ENCODE assay signal across 34 cellular contexts in genomic region chr10:71641986-71642385, GRCh38.
DNase-seq lines count a peak whose midpoint lies in the region; ATAC-seq and TF ChIP-seq lines count a peak whose summit lies in the region.
"Had no signal": no experiment of that assay in that cellular context is flagged by ENCODE, and none has a peak within 500 bp of the region (broad histone marks: within the 10 kb centered on the region; RNA-seq: fewer than 3 reads in every experiment).

No MANE protein-coding gene starts in this region.

- H3K9me3 Mint-ChIP-seq in neural progenitor cell = no peaks in the 10 kb centered on the region
- H3K9me3 Mint-ChIP-seq: CD14-positive monocyte; CD4-positive, alpha-beta memory T cell; CD4-positive, alpha-beta T cell; CD4-positive, CD25-positive, alpha-beta regulatory T cell; CD8-positive, alpha-beta memory T cell; CD8-positive, alpha-beta T cell had no signal

- H3K79me2 ChIP-seq in neural progenitor cell (ENCODE audit: low read depth) (no peaks in the 10 kb centered on the region), osteoblast (ENCODE audit: insufficient read depth, low read length) (no peaks in the 10 kb centered on the region)

- H3K36me3 ChIP-seq in BLaER1 = no peaks in the 10 kb centered on the region
- H3K36me3 ChIP-seq in HEK293 (ENCODE audit: control insufficient read depth in 2 of 2, insufficient read depth in 1 of 2, low read length in 2 of 2) = no peaks in the 10 kb centered on the region
- H3K36me3 ChIP-seq in neural progenitor cell = no peaks in the 10 kb centered on the region
- no peaks in the 10 kb centered on the region for H3K36me3 ChIP-seq in osteoblast (ENCODE audit: insufficient read depth, low read length)
- H3K36me3 ChIP-seq: BE2C; BLaER1 treated with 17β-estradiol and CSF1 and Interleukin-3, amounts not matched to agents 10 nM and 100 nM had no signal

- H2AFZ ChIP-seq in neural progenitor cell (replicated peaks) (no peak overlapping the region), osteoblast (ENCODE audit: low read length) (no peak overlapping the region)

- CTCF ChIA-PET in HEK293 (lab: Yijun Ruan, JAX) = interaction anchor here (0.6 to 2.0 kb wide), 3 partner anchors 32 to 609 kb away, joined by 3 to 5 read pairs (median 4); no protein-coding TSS in a partner anchor

- H4K20me1 ChIP-seq in BLaER1 (no peaks in the 10 kb centered on the region), neural progenitor cell (ENCODE audit: low read depth) (no peaks in the 10 kb centered on the region), osteoblast (ENCODE audit: insufficient read depth, low read length) (no peaks in the 10 kb centered on the region)
- H4K20me1 ChIP-seq: BLaER1 treated with 17β-estradiol and CSF1 and Interleukin-3, amounts not matched to agents 10 nM and 100 nM had no signal

- H3K27ac ChIP-seq in BLaER1 (no peak overlapping the region), HEK293 (ENCODE audit: extremely low read depth, low read depth, low read length) (no peak overlapping the region), neural progenitor cell (no peak overlapping the region), osteoblast (ENCODE audit: low read depth, low read length) (no peak overlapping the region)
- H3K27ac ChIP-seq: 22Rv1; A549; BLaER1 treated with 17β-estradiol and CSF1 and Interleukin-3, amounts not matched to agents 10 nM and 100 nM; C4-2B had no signal

- POLR2A ChIA-PET in HEK293 (lab: Yijun Ruan, JAX) = no interaction called here

- H3K9me3 ChIP-seq in BLaER1 (no peaks in the 10 kb centered on the region), HEK293 (ENCODE audit: control insufficient read depth, insufficient read depth, low read depth, low read length) (no peaks in the 10 kb centered on the region), neural progenitor cell (ENCODE audit: low read depth) (no peaks in the 10 kb centered on the region), osteoblast (ENCODE audit: low read depth, low read length) (no peaks in the 10 kb centered on the region)
- H3K9me3 ChIP-seq: A549; BE2C; BLaER1 treated with 17β-estradiol and CSF1 and Interleukin-3, amounts not matched to agents 10 nM and 100 nM; Caco-2 had no signal

- peaks cover 30% of the 10 kb centered on the region for H3K4me1 Mint-ChIP-seq in neural progenitor cell

- H3K4me3 Mint-ChIP-seq in neural progenitor cell = no peak overlapping the region
- H3K4me3 Mint-ChIP-seq: B cell; CD14-positive monocyte; CD4-positive, alpha-beta memory T cell; CD4-positive, alpha-beta T cell; CD4-positive, CD25-positive, alpha-beta regulatory T cell; CD8-positive, alpha-beta memory T cell; CD8-positive, alpha-beta T cell had no signal

- TF ChIP-seq CTCF in HEK293 (tag by site-specific recombination; IDR thresholded peaks at IDR 0.05) (no peak), neural progenitor cell (IDR thresholded peaks at IDR 0.05) (no peak), osteoblast (IDR thresholded peaks at IDR 0.05; ENCODE audit: extremely low read depth, low read depth, low read length) (no peak)

- no peak overlapping the region for H3K9ac ChIP-seq in BLaER1
- H3K9ac ChIP-seq in neural progenitor cell = no peak overlapping the region
- H3K9ac ChIP-seq: BLaER1 treated with 17β-estradiol and CSF1 and Interleukin-3, amounts not matched to agents 10 nM and 100 nM had no signal

- peaks cover 28% of the 10 kb centered on the region for H3F3A ChIP-seq in neural progenitor cell (ENCODE audit: low read depth)

- H3K36me3 Mint-ChIP-seq in neural progenitor cell = no peaks in the 10 kb centered on the region
- H3K36me3 Mint-ChIP-seq: CD4-positive, alpha-beta memory T cell; CD4-positive, CD25-positive, alpha-beta regulatory T cell; CD8-positive, alpha-beta memory T cell; CD8-positive, alpha-beta T cell had no signal

- H3K27me3 ChIP-seq in BLaER1 (no peaks in the 10 kb centered on the region), neural progenitor cell (no peaks in the 10 kb centered on the region), osteoblast (ENCODE audit: insufficient read depth, low read length) (peaks cover 23% of the 10 kb centered on the region)
- H3K27me3 ChIP-seq: BE2C had no signal

- ATAC-seq in HG02678 (IDR thresholded peaks at IDR 0.05; ENCODE audit: unreplicated experiment) = no peak
- ATAC-seq: A549; CD8-positive, alpha-beta T cell had no signal

- H3K4me1 ChIP-seq in BLaER1 (peaks cover 100% of the 10 kb centered on the region), HEK293 (ENCODE audit: control insufficient read depth, insufficient read depth, low read length) (no peaks in the 10 kb centered on the region), neural progenitor cell (peaks cover 35% of the 10 kb centered on the region), osteoblast (ENCODE audit: insufficient read depth, low read length) (no peaks in the 10 kb centered on the region)
- H3K4me1 ChIP-seq: A549, BE2C had no signal

- DNase-seq in neural progenitor cell (ENCODE audit: low spot score) (no peak), osteoblast (ENCODE audit: insufficient read length, low spot score, missing footprints) (peak; percentile 83), GOT3 (lab: John Stamatoyannopoulos, UW) (no peak), NCI-H1930 (lab: John Stamatoyannopoulos, UW) (no peak), cortex of kidney (lab: John Stamatoyannopoulos, UW) (no peak)
- DNase-seq: 8988T; ACHN; AML-193; BE2C; C1 segment of cervical spinal cord; Caco-2; Calu3; CD4-positive, alpha-beta memory T cell; CD4-positive, alpha-beta T cell; CD4-positive, CD25-positive, alpha-beta regulatory T cell; CD8-positive, alpha-beta memory T cell; CD8-positive, alpha-beta T cell; COR-L47; DMS 273 treated with DMSO at 0.1 percent for 48 hours; DMS153; DMS53; DMS79; DMS79 treated with DMSO at 0.1 percent for 48 hours; DND-41; EL had no signal

- H3K27me3 Mint-ChIP-seq in neural progenitor cell (ENCODE audit: insufficient read depth, low read depth) = peaks cover 7% of the 10 kb centered on the region
- H3K27me3 Mint-ChIP-seq: B cell; CD4-positive, alpha-beta T cell had no signal

- H3K4me3 ChIP-seq in BLaER1 (no peak overlapping the region), HEK293 (ENCODE audit: low read depth, low read length) (no peak overlapping the region), neural progenitor cell (no peak overlapping the region), osteoblast (ENCODE audit: insufficient read depth, low read length) (no peak overlapping the region)
- H3K4me3 ChIP-seq: A549; BLaER1 treated with 17β-estradiol and CSF1 and Interleukin-3, amounts not matched to agents 10 nM and 100 nM had no signal

- peak overlapping the region; percentile 90 for H3K27ac Mint-ChIP-seq in neural progenitor cell
- H3K27ac Mint-ChIP-seq: B cell; CD4-positive, alpha-beta memory T cell; CD4-positive, alpha-beta T cell; CD8-positive, alpha-beta memory T cell; CD8-positive, alpha-beta T cell had no signal

- H3K4me2 ChIP-seq in BLaER1 = peak overlapping the region; percentile 93; the same call in 1 of the 2 replicates
- no peak overlapping the region for H3K4me2 ChIP-seq in neural progenitor cell
- H3K4me2 ChIP-seq in osteoblast (ENCODE audit: insufficient read depth, low read length) = no peak overlapping the region
- H3K4me2 ChIP-seq: A549 had no signal

TF ChIP-seq in HEK293, 187 proteins besides CTCF, POLR2A, EP300 and RAD21:
- TF ChIP-seq ZNF654 (tag by site-specific recombination; IDR thresholded peaks at IDR 0.05; ENCODE audit: low read depth) (no peak), PRDM10 (tag by site-specific recombination; IDR thresholded peaks at IDR 0.05) (peak; percentile 59; the same call in 1 of the 2 replicates), ZNF248 (tag by site-specific recombination; IDR thresholded peaks at IDR 0.05) (no peak), ZIC2 (tag by site-specific recombination; IDR thresholded peaks at IDR 0.05) (no peak), HOXA7 (CRISPR knock-in tag; IDR thresholded peaks at IDR 0.05; ENCODE audit: borderline replicate concordance) (no peak)
